8 cellular contexts compared by ENCODE assay signal in genomic region chr2:39435974-39436591, GRCh38. TPM values are rescaled to one million over a fixed set of nuclear protein-coding genes. Genes with fewer than 3 reads are reported as not detected.
A peak's percentile ranks its signal among the peaks of the same experiment; 100 is the strongest.
DNase-seq lines count a peak whose midpoint lies in the region; ATAC-seq and TF ChIP-seq lines count a peak whose summit lies in the region.

No MANE protein-coding gene starts in this region.

- WGBS in mesodermal cell (ENCODE audit: insufficient coverage in 2 of 2), 2 experiments: 0 to 4% methylated on average over 10 to 11 of the region's 16 CpGs
- WGBS in urinary bladder: 2% methylated on average over 16 of the region's 16 CpGs

- no peak for DNase-seq in AG04450 (ENCODE audit: low read depth, low spot score)
- peak; percentile 40 for DNase-seq in OCI-M1 (lab: John Stamatoyannopoulos, UW)
- DNase-seq in effector memory CD8-positive, alpha-beta T cell: no peak
- no peak for DNase-seq in NCI-H128 (lab: John Stamatoyannopoulos, UW; ENCODE audit: unreplicated experiment)

- TF ChIP-seq CTCF in AG04450 (IDR thresholded peaks at IDR 0.05; ENCODE audit: low read depth, low read length): no peak

- ATAC-seq in GM19452 (IDR thresholded peaks at IDR 0.05; ENCODE audit: unreplicated experiment) (peak; percentile 1), GM21825 (IDR thresholded peaks at IDR 0.05; ENCODE audit: unreplicated experiment) (no peak)
- ATAC-seq in effector memory CD8-positive, alpha-beta T cell (replicated peaks): no peak

- H3K36me3 Mint-ChIP-seq in effector memory CD8-positive, alpha-beta T cell (ENCODE audit: insufficient read depth): peaks cover 3% of the 10 kb centered on the region

- H3K9me3 ChIP-seq in AG04450 (ENCODE audit: control insufficient read depth, insufficient read depth, low read length) (no peaks in the 10 kb centered on the region), mesodermal cell (ENCODE audit: control insufficient read depth, low read length) (no peaks in the 10 kb centered on the region)

- peak overlapping the region; percentile 83 to 87 for H3K27ac Mint-ChIP-seq in effector memory CD8-positive, alpha-beta T cell

- POLR2A ChIA-PET in AG04450 (lab: Yijun Ruan, JAX): interaction anchor here (1.1 to 1.7 kb wide), 5 partner anchors 32 to 261 kb away, joined by 3 to 5 read pairs (median 4); no protein-coding TSS in a partner anchor

- no peaks in the 10 kb centered on the region for H3K9me3 Mint-ChIP-seq in effector memory CD8-positive, alpha-beta T cell

- no peaks in the 10 kb centered on the region for H3K27me3 Mint-ChIP-seq in effector memory CD8-positive, alpha-beta T cell

- H3K4me1 Mint-ChIP-seq in effector memory CD8-positive, alpha-beta T cell (ENCODE audit: low read depth in 2 of 2): peaks cover 35 to 51% of the 10 kb centered on the region in 2 donors

- peak overlapping the region; percentile 87 to 92 for H3K4me3 Mint-ChIP-seq in effector memory CD8-positive, alpha-beta T cell

- H3K4me3 ChIP-seq in AG04450 (ENCODE audit: low read depth, low read length) (peak overlapping the region; percentile 92), mesodermal cell (ENCODE audit: extremely low read depth, insufficient read depth, low read length, poor library complexity, severe bottlenecking) (peak overlapping the region; percentile 75), urinary bladder (ENCODE audit: low read depth, low read length) (peak overlapping the region; percentile 93)

- no peaks in the 10 kb centered on the region for H3K36me3 ChIP-seq in mesodermal cell (ENCODE audit: control insufficient read depth, insufficient read depth, low read length)
- no peaks in the 10 kb centered on the region for H3K36me3 ChIP-seq in urinary bladder (ENCODE audit: insufficient read depth)

- H3K27ac ChIP-seq in AG04450 (ENCODE audit: low read depth, low read length) (peak overlapping the region; percentile 79), mesodermal cell (ENCODE audit: low read depth, low read length, severe bottlenecking) (peak overlapping the region; percentile 87), urinary bladder (ENCODE audit: low read depth) (peak overlapping the region; percentile 95)

- no peaks in the 10 kb centered on the region for H3K27me3 ChIP-seq in AG04450 (ENCODE audit: control insufficient read depth, insufficient read depth, low read length)

- CTCF ChIA-PET in AG04450 (lab: Charles Lee): no interaction called here

- H3K4me1 ChIP-seq in mesodermal cell (ENCODE audit: control insufficient read depth, insufficient read depth, low read length, poor library complexity, severe bottlenecking) (peaks cover 33% of the 10 kb centered on the region), urinary bladder (ENCODE audit: insufficient read depth) (peaks cover 4% of the 10 kb centered on the region)

RNA-seq across cellular contexts. Expression of gene MAP4K3, which starts 1.0 kb away (rescaled TPM):
- polyA plus RNA-seq in AG04450 (2011; rRNA removed) (31.2 and 43.5 TPM in 2 replicates), urinary bladder (18.1 TPM)
- polyA minus RNA-seq in AG04450 (2011; rRNA and poly(A)+ RNA removed): 20.3 and 42.7 TPM in 2 replicates
- polyA plus RNA-seq in mesodermal cell (2013, experiment 1 of 2): 37.2 TPM
- polyA plus RNA-seq in mesodermal cell (2013, experiment 2 of 2): 39.7 TPM
- 208 TPM for total RNA-seq in urinary bladder
